ENCODE assay signal across 16 cellular contexts in genomic region chr9:72497476-72498065, GRCh38. TPM values are rescaled to one million over a fixed set of nuclear protein-coding genes. Genes with fewer than 3 reads are reported as not detected.
DNase-seq lines count a peak whose midpoint lies in the region; ATAC-seq, FAIRE-seq and TF ChIP-seq lines count a peak whose summit lies in the region.
"Had no signal": no experiment of that assay in that cellular context is flagged by ENCODE, and none has a peak within 500 bp of the region (broad histone marks: within the 10 kb centered on the region; RNA-seq: fewer than 3 reads in every experiment).

No MANE protein-coding gene starts in this region.

- no peak for TF ChIP-seq POLR2A in GM12891 (IDR thresholded peaks at IDR 0.05; ENCODE audit: low read depth, low read length)

- H3K4me3 ChIP-seq in osteoblast (ENCODE audit: insufficient read depth, low read length) = no peak overlapping the region
- H3K4me3 ChIP-seq: HAP-1, SJSA1 had no signal

- no peaks in the 10 kb centered on the region for H3K4me1 ChIP-seq in osteoblast (ENCODE audit: insufficient read depth, low read length)
- H3K4me1 ChIP-seq: SJSA1 had no signal

- peak overlapping the region; percentile 62 for H2AFZ ChIP-seq in osteoblast (ENCODE audit: low read length)

- no peaks in the 10 kb centered on the region for H3K36me3 ChIP-seq in osteoblast (ENCODE audit: insufficient read depth, low read length)
- H3K36me3 ChIP-seq: HAP-1, SJSA1 had no signal

- no peaks in the 10 kb centered on the region for H3K79me2 ChIP-seq in osteoblast (ENCODE audit: insufficient read depth, low read length)

- peak in 2 of 3 experiments; percentile 47 to 75 for DNase-seq in NCI-H1417 (lab: John Stamatoyannopoulos, UW)
- no peak for DNase-seq in NCI-H1417 treated with DMSO at 0.1 percent for 48 hours (lab: John Stamatoyannopoulos, UW)
- DNase-seq in NCI-H69 (lab: John Stamatoyannopoulos, UW) = peak; percentile 94
- peak; percentile 92 for DNase-seq in cerebellar cortex (ENCODE audit: low spot score)
- no peak for DNase-seq in osteoblast (ENCODE audit: insufficient read length, low spot score, missing footprints)
- no peak for DNase-seq in GM12891 (ENCODE audit: insufficient read length, low spot score)
- no peak for DNase-seq in stimulated activated CD4-positive, alpha-beta T cell treated with anti-CD3 and anti-CD28 coated beads, Interleukin-1b, Interleukin-23, amount 100 ng/mL, for 48 hours
- DNase-seq: CD8-positive, alpha-beta T cell; NCI-H1694 treated with DMSO at 0.1 percent for 48 hours; NCI-H510A treated with DMSO at 0.1 percent for 48 hours; T-cell had no signal

- H3K27me3 ChIP-seq in osteoblast (ENCODE audit: insufficient read depth, low read length) = no peaks in the 10 kb centered on the region
- H3K27me3 ChIP-seq: SJSA1 had no signal

- no peak for TF ChIP-seq CTCF in osteoblast (IDR thresholded peaks at IDR 0.05; ENCODE audit: extremely low read depth, low read depth, low read length)

- no peak for FAIRE-seq in GM12891 (lab: Jason Lieb, UNC)

- no peaks in the 10 kb centered on the region for H4K20me1 ChIP-seq in osteoblast (ENCODE audit: insufficient read depth, low read length)

- no peak overlapping the region for H3K4me2 ChIP-seq in osteoblast (ENCODE audit: insufficient read depth, low read length)

- no peak overlapping the region for H3K27ac ChIP-seq in osteoblast (ENCODE audit: low read depth, low read length)
- H3K27ac ChIP-seq: 22Rv1, SJSA1 had no signal

- H3K9me3 ChIP-seq in osteoblast (ENCODE audit: low read depth, low read length) = no peaks in the 10 kb centered on the region
- H3K9me3 ChIP-seq: HAP-1, SJSA1 had no signal

- no peak for ATAC-seq in GM18868 (IDR thresholded peaks at IDR 0.05; ENCODE audit: unreplicated experiment)
- ATAC-seq: CD8-positive, alpha-beta T cell; T-cell had no signal

TF ChIP-seq in GM12891, 5 proteins besides CTCF, POLR2A, EP300 and RAD21:
- TF ChIP-seq TAF1 (IDR thresholded peaks at IDR 0.05; ENCODE audit: low read depth, low read length) (no peak), POU2F2 (IDR thresholded peaks at IDR 0.05; ENCODE audit: low read depth, low read length) (no peak), SPI1 (IDR thresholded peaks at IDR 0.05; ENCODE audit: low read depth, low read length) (no peak), PAX5 (IDR thresholded peaks at IDR 0.05; ENCODE audit: insufficient read depth, low read length, severe bottlenecking) (no peak), POLR2AphosphoS5 (IDR thresholded peaks at IDR 0.05; ENCODE audit: low read depth, low read length) (no peak)
TF ChIP-seq in GM12891: peak in this region for 0.

RNA-seq across cellular contexts. Expression of gene TMC1, which starts 23.8 kb away (rescaled TPM):
- total RNA-seq in osteoblast = under 0.01 TPM in 1 of 2 replicates, not detected in the other
- polyA plus RNA-seq in GM12891 (2012; ENCODE audit: low read depth, missing spikeins) = 0.18 TPM
- total RNA-seq: CD8-positive, alpha-beta T cell; HT1080; T-cell had no signal

Comparison
In these comparisons a context has a peak if more than half of its experiments do, and no peak if none do; other contexts are left out.
1. DNase-seq: peak in NCI-H1417 (2 of 3), NCI-H69 (single experiment) and cerebellar cortex (single experiment); none in NCI-H1417 treated with DMSO at 0.1 percent for 48 hours (single experiment), osteoblast (single experiment), GM12891 (single experiment) and stimulated activated CD4-positive, alpha-beta T cell treated with anti-CD3 and anti-CD28 coated beads, Interleukin-1b, Interleukin-23, amount 100 ng/mL, for 48 hours (single experiment).